21 cellular contexts compared by ENCODE assay signal in the genomic region with DNA sequence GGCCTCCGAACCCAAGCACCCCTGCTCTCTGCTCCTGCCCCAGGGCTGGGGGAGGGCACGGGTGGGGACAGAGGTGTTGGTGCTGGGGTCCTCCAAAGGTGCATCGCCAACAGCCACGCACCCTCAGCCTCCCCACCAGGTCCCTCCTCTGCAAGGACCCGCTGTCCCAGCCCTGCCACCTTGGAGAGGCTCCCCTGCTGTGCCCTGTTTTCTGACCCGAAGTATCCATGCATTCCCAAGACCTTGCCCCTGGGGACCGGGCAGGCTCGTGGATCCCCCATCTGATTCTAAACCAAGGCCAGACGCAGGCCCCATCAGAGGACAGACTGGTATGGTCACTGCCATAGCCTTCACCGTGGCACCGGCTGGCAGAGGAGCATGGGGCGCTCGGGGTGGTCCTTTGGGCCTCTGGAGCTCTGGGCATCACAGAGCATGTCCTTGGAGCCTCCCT. TPM values are rescaled to one million over a fixed set of nuclear protein-coding genes. Genes with fewer than 3 reads are reported as not detected.
DNase-seq lines count a peak whose midpoint lies in the region; ATAC-seq, FAIRE-seq and TF ChIP-seq lines count a peak whose summit lies in the region.
"Had no signal": no experiment of that assay in that cellular context is flagged by ENCODE, and none has a peak within 500 bp of the region (broad histone marks: within the 10 kb centered on the region; RNA-seq: fewer than 3 reads in every experiment).

No MANE protein-coding gene starts in this region.

- H3K79me2 ChIP-seq in SK-N-SH (ENCODE audit: insufficient read depth), result no peaks in the 10 kb centered on the region

- no peaks in the 10 kb centered on the region for H3K36me3 Mint-ChIP-seq in activated CD8-positive, alpha-beta memory T cell treated with anti-CD3 and anti-CD28 coated beads, Interleukin-2, amount 10 ng/mL, durations not matched to agents 7 days and 5 days

- H3K27ac Mint-ChIP-seq in stimulated activated naive CD8-positive, alpha-beta T cell treated with anti-CD3 and anti-CD28 coated beads, Interleukin-15, amount 100 ng/mL, for 72 hours, result no peak overlapping the region
- no peak overlapping the region for H3K27ac Mint-ChIP-seq in activated CD8-positive, alpha-beta memory T cell treated with anti-CD3 and anti-CD28 coated beads, Interleukin-2, amount 10 ng/mL, durations not matched to agents 7 days and 5 days

- 77% methylated on average over 8 of the region's 13 CpGs for WGBS in SK-N-SH (ENCODE audit: low lambda C conversion rate)

- no peak overlapping the region for H3K9ac ChIP-seq in SK-N-SH

- no peak for FAIRE-seq in GM19239 (lab: Jason Lieb, UNC)

- peaks cover 10% of the 10 kb centered on the region for H3K27me3 Mint-ChIP-seq in stimulated activated naive CD8-positive, alpha-beta T cell treated with anti-CD3 and anti-CD28 coated beads, Interleukin-15, amount 100 ng/mL, for 72 hours
- H3K27me3 Mint-ChIP-seq in activated CD8-positive, alpha-beta memory T cell treated with anti-CD3 and anti-CD28 coated beads, Interleukin-2, amount 10 ng/mL, durations not matched to agents 7 days and 5 days, result peaks cover 5% of the 10 kb centered on the region

- POLR2A ChIA-PET in SK-N-SH (lab: Yijun Ruan, JAX), result no interaction called here

- H3K27me3 ChIP-seq in SK-N-SH (ENCODE audit: insufficient read depth), result no peaks in the 10 kb centered on the region
- H3K27me3 ChIP-seq: MG63 had no signal

- H3K9me3 Mint-ChIP-seq in stimulated activated naive CD8-positive, alpha-beta T cell treated with anti-CD3 and anti-CD28 coated beads, Interleukin-15, amount 100 ng/mL, for 72 hours, result no peaks in the 10 kb centered on the region
- H3K9me3 Mint-ChIP-seq in activated CD8-positive, alpha-beta memory T cell treated with anti-CD3 and anti-CD28 coated beads, Interleukin-2, amount 10 ng/mL, durations not matched to agents 7 days and 5 days (ENCODE audit: low read depth), result no peaks in the 10 kb centered on the region

- no peaks in the 10 kb centered on the region for H3K9me3 ChIP-seq in SK-N-SH
- H3K9me3 ChIP-seq: HAP-1, MG63 had no signal

- no peaks in the 10 kb centered on the region for H3F3A ChIP-seq in SK-N-SH (replicated peaks; ENCODE audit: insufficient read depth)

- no peak for TF ChIP-seq CTCF in SK-N-SH (IDR thresholded peaks at IDR 0.05)

- H4K20me1 ChIP-seq in SK-N-SH (ENCODE audit: insufficient read depth), result no peaks in the 10 kb centered on the region

- DNase-seq in SK-N-SH, result peak; percentile 24
- no peak for DNase-seq in stimulated activated naive CD8-positive, alpha-beta T cell treated with anti-CD3 and anti-CD28 coated beads, Interleukin-15, amount 100 ng/mL, for 72 hours
- no peak for DNase-seq in stimulated activated naive CD8-positive, alpha-beta T cell treated with anti-CD3 and anti-CD28 coated beads, Interleukin-15, Interleukin-2, amounts not matched to agents 100 U/mL and 50 U/mL, for 24 hours
- DNase-seq in sciatic nerve (ENCODE audit: low spot score), result peak; percentile 51
- no peak for DNase-seq in activated CD8-positive, alpha-beta memory T cell treated with anti-CD3 and anti-CD28 coated beads, Interleukin-2, amount 10 ng/mL, durations not matched to agents 7 days and 5 days
- DNase-seq in GM19239 (ENCODE audit: insufficient read length, low spot score), result no peak
- DNase-seq: DMS 273 treated with DMSO at 0.1 percent for 48 hours, DND-41, Kasumi-1, MG63, NCI-H1092, NCI-H1436 treated with DMSO at 0.1 percent for 48 hours, NCI-H2029, NCI-H345, NCI-H524 treated with DMSO at 0.1 percent for 48 hours, PC-3 had no signal

- H3K4me2 ChIP-seq in SK-N-SH, result no peak overlapping the region

- no peaks in the 10 kb centered on the region for H3K36me3 ChIP-seq in SK-N-SH (replicated peaks in 1 of 2; ENCODE audit: control insufficient read depth in 1 of 2, insufficient read depth in 2 of 2, low read length in 1 of 2)
- H3K36me3 ChIP-seq: HAP-1, MG63 had no signal

- H3K4me1 ChIP-seq in SK-N-SH (ENCODE audit: control insufficient read depth in 1 of 2, insufficient read depth in 2 of 2, low read depth in 1 of 2, low read length in 1 of 2), result peaks cover 0 to 30% of the 10 kb centered on the region in 2 experiments; a peak in 1 of 4 replicates
- H3K4me1 ChIP-seq: HAP-1 had no signal

- H3K9me2 ChIP-seq in SK-N-SH, result no peaks in the 10 kb centered on the region

- no peaks in the 10 kb centered on the region for H3K4me1 Mint-ChIP-seq in stimulated activated naive CD8-positive, alpha-beta T cell treated with anti-CD3 and anti-CD28 coated beads, Interleukin-15, amount 100 ng/mL, for 72 hours
- no peaks in the 10 kb centered on the region for H3K4me1 Mint-ChIP-seq in activated CD8-positive, alpha-beta memory T cell treated with anti-CD3 and anti-CD28 coated beads, Interleukin-2, amount 10 ng/mL, durations not matched to agents 7 days and 5 days

- CTCF ChIA-PET in SK-N-SH (lab: Yijun Ruan, JAX), result no interaction called here
- CTCF ChIA-PET in activated CD8-positive, alpha-beta memory T cell treated with anti-CD3 and anti-CD28 coated beads, Interleukin-2, amount 10 ng/mL, durations not matched to agents 7 days and 5 days (lab: Charles Lee), result no interaction called here

- no peak overlapping the region for H3K4me3 ChIP-seq in SK-N-SH (ENCODE audit: low read depth in 2 of 2, low read length in 1 of 2)
- H3K4me3 ChIP-seq: HAP-1, MG63 had no signal

- no peak for TF ChIP-seq EP300 in SK-N-SH (IDR thresholded peaks at IDR 0.05; ENCODE audit: borderline replicate concordance in 1 of 2, low read depth in 1 of 2, low read length in 1 of 2)

- ATAC-seq in SK-N-SH treated with all-trans-retinoic acid at 6 μM for 48 hours (no peak), sciatic nerve (no peak), HG03039 (IDR thresholded peaks at IDR 0.05; ENCODE audit: unreplicated experiment) (no peak)
- peak; percentile 12 for ATAC-seq in stimulated activated naive CD8-positive, alpha-beta T cell treated with anti-CD3 and anti-CD28 coated beads, Interleukin-15, amount 100 ng/mL, for 72 hours
- ATAC-seq in stimulated activated naive CD8-positive, alpha-beta T cell treated with anti-CD3 and anti-CD28 coated beads, Interleukin-15, Interleukin-2, amounts not matched to agents 100 U/mL and 50 U/mL, for 24 hours, result no peak
- no peak for ATAC-seq in activated CD8-positive, alpha-beta memory T cell treated with anti-CD3 and anti-CD28 coated beads, Interleukin-2, amount 10 ng/mL, durations not matched to agents 7 days and 5 days
- ATAC-seq: PC-3 had no signal

- TF ChIP-seq RAD21 in SK-N-SH (IDR thresholded peaks at IDR 0.05; ENCODE audit: low read length), result no peak

- no peak overlapping the region for H2AFZ ChIP-seq in SK-N-SH (ENCODE audit: low read depth)

- intact Hi-C loops in sciatic nerve (cut with DNase I), result no loop called here

- H3K4me3 Mint-ChIP-seq in stimulated activated naive CD8-positive, alpha-beta T cell treated with anti-CD3 and anti-CD28 coated beads, Interleukin-15, amount 100 ng/mL, for 72 hours, result no peak overlapping the region
- H3K4me3 Mint-ChIP-seq in activated CD8-positive, alpha-beta memory T cell treated with anti-CD3 and anti-CD28 coated beads, Interleukin-2, amount 10 ng/mL, durations not matched to agents 7 days and 5 days, result no peak overlapping the region

- no peak overlapping the region for H3K27ac ChIP-seq in SK-N-SH (ENCODE audit: low read depth in 2 of 2, low read length in 1 of 2)
- H3K27ac ChIP-seq: 22Rv1, RWPE1 had no signal

TF ChIP-seq in SK-N-SH, 30 proteins besides CTCF, POLR2A, EP300 and RAD21:
- TF ChIP-seq TEAD4 (IDR thresholded peaks at IDR 0.05; ENCODE audit: borderline replicate concordance, insufficient read depth), result no peak
- no peak for TF ChIP-seq USF2 (IDR thresholded peaks at IDR 0.05; ENCODE audit: borderline replicate concordance, low read depth, low read length)
- no peak for TF ChIP-seq ELF1 (IDR thresholded peaks at IDR 0.05)
TF ChIP-seq in SK-N-SH: peak in this region for 0.

TF ChIP-seq in SK-N-SH treated with all-trans-retinoic acid at 6 μM for 48 hours, 23 proteins besides CTCF, POLR2A, EP300 and RAD21 (continues in another document):
- no peak for TF ChIP-seq SNAI2 (CRISPR knock-in tag; IDR thresholded peaks at IDR 0.05)
- no peak for TF ChIP-seq TSHZ2 (CRISPR knock-in tag; IDR thresholded peaks at IDR 0.05)

RNA-seq across cellular contexts. Expression of gene BEGAIN, which starts 22.7 kb away (rescaled TPM):
- 4.2 and 4.4 TPM in 2 replicates for polyA plus RNA-seq in SK-N-SH (2012; rRNA removed)
- polyA plus RNA-seq in SK-N-SH (2012; cell fraction: cytosol; rRNA removed), result 1.9 and 4.4 TPM in 2 replicates
- 23.8 and 41.4 TPM in 2 replicates for polyA plus RNA-seq in SK-N-SH (2012; cell fraction: nucleus; rRNA removed)
- total RNA-seq in sciatic nerve, result 12.3 TPM
- total RNA-seq in activated CD8-positive, alpha-beta memory T cell treated with anti-CD3 and anti-CD28 coated beads, Interleukin-2, amount 10 ng/mL, durations not matched to agents 7 days and 5 days, result 1 to 10 TPM; 1.4 to 1.8 TPM

Comparison
In these comparisons a context has a peak if more than half of its experiments do, and no peak if none do; other contexts are left out.
1. DNase-seq: peak in SK-N-SH (single experiment) and sciatic nerve (single experiment); none in stimulated activated naive CD8-positive, alpha-beta T cell treated with anti-CD3 and anti-CD28 coated beads, Interleukin-15, amount 100 ng/mL, for 72 hours (0 of 2), stimulated activated naive CD8-positive, alpha-beta T cell treated with anti-CD3 and anti-CD28 coated beads, Interleukin-15, Interleukin-2, amounts not matched to agents 100 U/mL and 50 U/mL, for 24 hours (single experiment), activated CD8-positive, alpha-beta memory T cell treated with anti-CD3 and anti-CD28 coated beads, Interleukin-2, amount 10 ng/mL, durations not matched to agents 7 days and 5 days (single experiment) and GM19239 (single experiment).